In the genomic region with DNA sequence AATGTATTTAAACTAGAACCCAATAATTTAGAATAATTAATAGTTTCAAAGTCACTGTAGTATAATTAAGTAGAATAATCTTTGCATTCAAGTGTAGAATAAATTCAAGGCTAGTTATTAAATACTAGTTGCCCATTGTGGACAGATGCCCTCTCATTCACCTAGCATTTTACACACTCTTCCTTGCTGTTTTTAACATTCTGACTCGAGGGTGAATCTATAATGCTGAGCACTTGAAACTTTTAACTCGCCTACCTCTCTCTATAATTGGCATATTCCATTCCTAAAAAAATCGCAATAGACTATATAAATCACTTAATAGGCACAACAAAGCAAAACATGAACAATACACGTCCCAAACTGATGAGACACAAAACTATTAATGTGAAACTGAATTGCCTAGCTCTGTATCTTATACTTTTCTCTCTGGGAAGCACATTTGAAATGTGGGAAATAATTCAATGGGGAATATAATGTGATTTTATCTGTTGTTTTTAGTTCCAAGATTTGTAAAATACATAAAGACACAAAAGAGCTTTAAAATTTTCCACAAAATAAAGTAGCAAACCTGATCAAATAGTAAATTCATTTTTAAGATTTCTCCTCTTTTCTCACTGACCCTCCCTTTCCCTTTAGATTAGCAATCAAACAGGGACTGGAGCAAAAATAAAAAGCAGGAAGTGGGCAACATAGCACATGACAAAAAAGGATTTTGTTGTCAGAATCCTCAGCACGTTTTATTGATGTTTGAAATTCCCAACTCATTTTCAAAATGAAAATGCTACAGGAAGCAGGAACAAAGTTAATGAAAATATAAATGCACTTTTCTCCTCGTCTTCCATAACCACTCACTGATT, we compare ENCODE assay signal across 9 cellular contexts.
DNase-seq lines count a peak whose midpoint lies in the region; ATAC-seq, FAIRE-seq and TF ChIP-seq lines count a peak whose summit lies in the region.
"Had no signal": no experiment of that assay in that cellular context is flagged by ENCODE, and none has a peak within 500 bp of the region (broad histone marks: within the 10 kb centered on the region; RNA-seq: fewer than 3 reads in every experiment).

No MANE protein-coding gene starts in this region.

- no peak overlapping the region for H2BK120ac ChIP-seq in H1 (replicated peaks; ENCODE audit: low read depth, low read length)

- no peak overlapping the region for H3K4ac ChIP-seq in H1 (replicated peaks; ENCODE audit: insufficient read length, low read depth, low read length)

- CTCF ChIA-PET in H1 (lab: Charles Lee; ENCODE audit: partially characterized antibody) = interaction anchor here (0.6 to 1.5 kb wide), 2 partner anchors 10 to 205 kb away, joined by 3 to 5 read pairs; no protein-coding TSS in a partner anchor
- CTCF ChIA-PET in activated naive CD4-positive, alpha-beta T cell treated with anti-CD3 and anti-CD28 coated beads, Interleukin-2, amount 10 ng/mL, durations not matched to agents 7 days and 5 days (lab: Charles Lee) = no interaction called here

- 0 out of 2 replicates have a peak overlapping the region, but pooled peaks have one; percentile 61 for H2BK12ac ChIP-seq in H1 (ENCODE audit: low read depth, low read length)

- no peaks in the 10 kb centered on the region for H3K79me2 ChIP-seq in H1 (ENCODE audit: control insufficient read depth in 1 of 2, insufficient read depth in 2 of 2, low read length in 2 of 2)

- H3K27me3 Mint-ChIP-seq in effector memory CD8-positive, alpha-beta T cell = no peaks in the 10 kb centered on the region
- no peaks in the 10 kb centered on the region for H3K27me3 Mint-ChIP-seq in activated naive CD4-positive, alpha-beta T cell treated with anti-CD3 and anti-CD28 coated beads, Interleukin-2, amount 10 ng/mL, durations not matched to agents 7 days and 5 days

- no peak for DNase-seq in H1 (ENCODE audit: low read depth in 1 of 2, low spot score in 2 of 2)
- DNase-seq in gastrocnemius medialis = no peak
- no peak for DNase-seq in effector memory CD8-positive, alpha-beta T cell
- DNase-seq in GM12892 (ENCODE audit: insufficient read length) = no peak
- no peak for DNase-seq in activated naive CD4-positive, alpha-beta T cell treated with anti-CD3 and anti-CD28 coated beads, Interleukin-2, amount 10 ng/mL, durations not matched to agents 7 days and 5 days
- DNase-seq: activated T-cell treated with anti-CD3 and anti-CD28 coated beads, Interleukin-2, amount 50 U/mL, for 48 hours had no signal

- H2AFZ ChIP-seq in H1 (ENCODE audit: low read length) = peak overlapping the region; percentile 77

- H3K4me1 ChIP-seq in H1 (replicated peaks in 1 of 4; ENCODE audit: control insufficient read depth in 3 of 4, insufficient read depth in 4 of 4, low read length in 3 of 4) = peaks cover 0 to 4% (median 0%) of the 10 kb centered on the region in 4 experiments; a peak in 2 of 7 replicates
- peaks cover 14 to 22% of the 10 kb centered on the region in 2 donors for H3K4me1 ChIP-seq in gastrocnemius medialis

- H4K5ac ChIP-seq in H1 (ENCODE audit: insufficient read length, low read depth, low read length) = no peak overlapping the region

- H3K56ac ChIP-seq in H1 (replicated peaks; ENCODE audit: insufficient read length, low read depth, low read length) = no peak overlapping the region

- no peak overlapping the region for H3K4me2 ChIP-seq in H1 (ENCODE audit: insufficient read depth in 1 of 2, low read depth in 2 of 2, low read length in 2 of 2)

- POLR2A ChIA-PET in H1 (lab: Charles Lee; ENCODE audit: partially characterized antibody) = no interaction called here

- no peak overlapping the region for H3K4me3 Mint-ChIP-seq in effector memory CD8-positive, alpha-beta T cell
- no peak overlapping the region for H3K4me3 Mint-ChIP-seq in activated naive CD4-positive, alpha-beta T cell treated with anti-CD3 and anti-CD28 coated beads, Interleukin-2, amount 10 ng/mL, durations not matched to agents 7 days and 5 days

- no peak overlapping the region for H3K9ac ChIP-seq in H1 (replicated peaks in 1 of 4; ENCODE audit: extremely low read depth in 1 of 4, low read depth in 3 of 4, low read length in 3 of 4)

- H2AK5ac ChIP-seq in H1 (ENCODE audit: low read depth, low read length) = no peak overlapping the region

- H3K27ac ChIP-seq in H1 (ENCODE audit: low read depth, low read length) (no peak overlapping the region), gastrocnemius medialis (peak overlapping the region; percentile 70 to 86 (median 78))

- no peak for TF ChIP-seq CTCF in H1 (IDR thresholded peaks at IDR 0.05; ENCODE audit: control extremely low read depth in 1 of 3, insufficient read depth in 1 of 3, low read depth in 1 of 3, low read length in 3 of 3)
- no peak for TF ChIP-seq CTCF in gastrocnemius medialis (IDR thresholded peaks at IDR 0.05 in 4 of 5, conservative IDR thresholded peaks at IDR 0.05 in 1 of 5)

- peak; percentile 11 for ATAC-seq in GM18508 (IDR thresholded peaks at IDR 0.05; ENCODE audit: insufficient read depth, unreplicated experiment)
- ATAC-seq in HG03442 (IDR thresholded peaks at IDR 0.05; ENCODE audit: unreplicated experiment) = peak; percentile 19
- ATAC-seq in gastrocnemius medialis = no peak
- no peak for ATAC-seq in effector memory CD8-positive, alpha-beta T cell (replicated peaks)
- ATAC-seq in GM19452 (IDR thresholded peaks at IDR 0.05; ENCODE audit: unreplicated experiment) = no peak

- H3K27ac Mint-ChIP-seq in effector memory CD8-positive, alpha-beta T cell = no peak overlapping the region
- H3K27ac Mint-ChIP-seq in activated naive CD4-positive, alpha-beta T cell treated with anti-CD3 and anti-CD28 coated beads, Interleukin-2, amount 10 ng/mL, durations not matched to agents 7 days and 5 days = no peak overlapping the region

- H3K27me3 ChIP-seq in H1 (replicated peaks in 1 of 4; ENCODE audit: control insufficient read depth in 3 of 4, extremely low read depth in 1 of 4, insufficient read depth in 3 of 4, low read length in 3 of 4) (no peaks in the 10 kb centered on the region), gastrocnemius medialis (no peaks in the 10 kb centered on the region)

- no peaks in the 10 kb centered on the region for H3K9me3 Mint-ChIP-seq in effector memory CD8-positive, alpha-beta T cell
- H3K9me3 Mint-ChIP-seq in activated naive CD4-positive, alpha-beta T cell treated with anti-CD3 and anti-CD28 coated beads, Interleukin-2, amount 10 ng/mL, durations not matched to agents 7 days and 5 days = no peaks in the 10 kb centered on the region

- H3K9me3 ChIP-seq in H1 (ENCODE audit: insufficient read depth in 2 of 2, low read depth in 1 of 2, low read length in 1 of 2) (peaks cover 0 to 4% of the 10 kb centered on the region in 2 experiments; a peak in 1 of 4 replicates), gastrocnemius medialis (no peaks in the 10 kb centered on the region)

- no peak overlapping the region for H2BK5ac ChIP-seq in H1 (ENCODE audit: low read depth, low read length)

- H4K91ac ChIP-seq in H1 (replicated peaks; ENCODE audit: insufficient read length, low read length) = no peak overlapping the region

- TF ChIP-seq POLR2A in H1 (IDR thresholded peaks at IDR 0.05; ENCODE audit: control extremely low read depth in 1 of 2, low read depth in 2 of 2, low read length in 2 of 2) (no peak), gastrocnemius medialis (IDR thresholded peaks at IDR 0.05) (no peak), GM12892 (IDR thresholded peaks at IDR 0.05; ENCODE audit: low read depth, low read length) (no peak)

- 70% methylated on average over 6 of the region's 6 CpGs; no CpG with 5 or more reads in 1 of the 2 experiments for WGBS in H1 (ENCODE audit: extremely low coverage in 1 of 2, insufficient coverage in 1 of 2, insufficient read length in 1 of 2, insufficient replicate concordance in 2 of 2, low coverage in 1 of 2, low lambda C conversion rate in 2 of 2, missing lambda C conversion rate in 1 of 2), 2 experiments

- 0 out of 2 replicates have a peak overlapping the region, but pooled peaks have one; percentile 13 for H2BK20ac ChIP-seq in H1 (ENCODE audit: low read length)

- no peak overlapping the region for H3K18ac ChIP-seq in H1 (ENCODE audit: extremely low read depth, low read length)

- no peak for TF ChIP-seq RAD21 in H1 (IDR thresholded peaks at IDR 0.05 in 1 of 2, conservative IDR thresholded peaks at IDR 0.05 in 1 of 2; ENCODE audit: low read depth in 2 of 2, low read length in 2 of 2)

- H3K23me2 ChIP-seq in H1 (ENCODE audit: low read depth, low read length) = no peaks in the 10 kb centered on the region

- no peak overlapping the region for H2BK15ac ChIP-seq in H1 (ENCODE audit: low read length)

- no peaks in the 10 kb centered on the region for H3K36me3 Mint-ChIP-seq in effector memory CD8-positive, alpha-beta T cell (ENCODE audit: insufficient read depth)
- peaks cover 1% of the 10 kb centered on the region for H3K36me3 Mint-ChIP-seq in activated naive CD4-positive, alpha-beta T cell treated with anti-CD3 and anti-CD28 coated beads, Interleukin-2, amount 10 ng/mL, durations not matched to agents 7 days and 5 days

- no peaks in the 10 kb centered on the region for H3K79me1 ChIP-seq in H1 (ENCODE audit: low read depth, low read length)

- in situ Hi-C loops in gastrocnemius medialis (cut with MboI; ENCODE audit: low sequenced_read_pairs in 4 of 4) = no loop called here

- no peak for FAIRE-seq in H1 (lab: Jason Lieb, UNC)
- FAIRE-seq in GM12892 (lab: Jason Lieb, UNC) = no peak

- H3K4me3 ChIP-seq in H1 (ENCODE audit: extremely low read depth in 1 of 4, insufficient read depth in 2 of 4, low read depth in 3 of 4, low read length in 4 of 4) (no peak overlapping the region), gastrocnemius medialis (peak overlapping the region; percentile 12 to 53 (median 36))

- no peak overlapping the region for H4K8ac ChIP-seq in H1 (ENCODE audit: extremely low read depth, insufficient read depth, low read length)

- no peaks in the 10 kb centered on the region for H3K4me1 Mint-ChIP-seq in effector memory CD8-positive, alpha-beta T cell (ENCODE audit: low read depth in 2 of 2)
- H3K4me1 Mint-ChIP-seq in activated naive CD4-positive, alpha-beta T cell treated with anti-CD3 and anti-CD28 coated beads, Interleukin-2, amount 10 ng/mL, durations not matched to agents 7 days and 5 days = peaks cover 9% of the 10 kb centered on the region

- TF ChIP-seq EP300 in H1 (IDR thresholded peaks at IDR 0.05; ENCODE audit: borderline replicate concordance in 1 of 2, low read depth in 2 of 2, low read length in 2 of 2) = no peak

- H3K36me3 ChIP-seq in H1 (ENCODE audit: control insufficient read depth in 2 of 4, insufficient read depth in 4 of 4, low read length in 3 of 4) = no peaks in the 10 kb centered on the region
- no peaks in the 10 kb centered on the region for H3K36me3 ChIP-seq in gastrocnemius medialis

- H4K20me1 ChIP-seq in H1 (replicated peaks in 1 of 2; ENCODE audit: control insufficient read depth in 1 of 2, insufficient read depth in 2 of 2, low read length in 2 of 2) = no peaks in the 10 kb centered on the region

- intact Hi-C loops in gastrocnemius medialis (cut with DNase I; ENCODE audit: low total_unique reads) = no loop called here

- H3K14ac ChIP-seq in H1 (ENCODE audit: insufficient read length) = no peak overlapping the region

- no peak overlapping the region for H3K23ac ChIP-seq in H1 (ENCODE audit: insufficient read length)

TF ChIP-seq in H1, 55 proteins besides CTCF, POLR2A, EP300 and RAD21 (continues in another document):
- no peak for TF ChIP-seq CEBPB (IDR thresholded peaks at IDR 0.05; ENCODE audit: low read depth, low read length)
- no peak for TF ChIP-seq NANOG (IDR thresholded peaks at IDR 0.05; ENCODE audit: insufficient read depth, low read depth, low read length, poor library complexity, severe bottlenecking)

Comparison
In these comparisons a context has a peak if more than half of its experiments do, and no peak if none do; other contexts are left out.
1. ATAC-seq: peak in GM18508 (single experiment) and HG03442 (single experiment); none in gastrocnemius medialis (0 of 2), effector memory CD8-positive, alpha-beta T cell (single experiment) and GM19452 (single experiment).
2. H3K4me3 ChIP-seq: peak in gastrocnemius medialis (4 of 4); none in H1 (0 of 4).